In genomic region chr14:64970776-64971451, GRCh38 we compare ENCODE assay signal across 8 cellular contexts. TPM values are rescaled to one million over a fixed set of nuclear protein-coding genes. Genes with fewer than 3 reads are reported as not detected.
DNase-seq lines count a peak whose midpoint lies in the region; ATAC-seq, FAIRE-seq and TF ChIP-seq lines count a peak whose summit lies in the region.

No MANE protein-coding gene starts in this region.

- no peaks in the 10 kb centered on the region for H3K36me3 ChIP-seq in mammary epithelial cell (ENCODE audit: insufficient read depth, low read length)
- no peaks in the 10 kb centered on the region for H3K36me3 ChIP-seq in mucosa of rectum (ENCODE audit: control insufficient read depth in 2 of 2, insufficient read depth in 2 of 2, low read length in 2 of 2)

- no TSS peak for BruUV-seq in mammary epithelial cell (replicated peaks; lab: Mats Ljungman, UMichigan)

- WGBS in A549 (ENCODE audit: missing lambda C conversion rate) = 72% methylated on average over 6 of the region's 6 CpGs
- 68% methylated on average over 5 of the region's 6 CpGs for WGBS in mammary epithelial cell (ENCODE audit: low coverage, missing lambda C conversion rate)

- no peak for FAIRE-seq in A549 (lab: Jason Lieb, UNC)

- ATAC-seq in A549 (peak; percentile 37 to 45; a peak in 3 of 6 replicates), GM18907 (IDR thresholded peaks at IDR 0.05; ENCODE audit: unreplicated experiment) (no peak)

- peak overlapping the region; percentile 79 to 94; a peak in 5 of 6 replicates for H3K27ac ChIP-seq in A549
- no peak overlapping the region for H3K27ac ChIP-seq in mammary epithelial cell (ENCODE audit: insufficient read depth, low read depth, low read length)
- H3K27ac ChIP-seq in mucosa of rectum (ENCODE audit: low read depth in 2 of 2, low read length in 2 of 2) = peak overlapping the region; percentile 52 to 61

- in situ Hi-C loops in mammary epithelial cell (cut with MboI; ENCODE audit: low sequenced_read_pairs in 2 of 2) = no loop called here

- peaks cover 22% of the 10 kb centered on the region; the same call in 2 of the 3 replicates for H3K4me1 ChIP-seq in A549
- peaks cover 6% of the 10 kb centered on the region for H3K4me1 ChIP-seq in mammary epithelial cell (ENCODE audit: insufficient read depth, low read length)
- peaks cover 17% of the 10 kb centered on the region in 2 donors for H3K4me1 ChIP-seq in mucosa of rectum (ENCODE audit: control insufficient read depth in 2 of 2, insufficient read depth in 2 of 2, low read length in 2 of 2)

- H3K4me3 ChIP-seq in A549 (peak overlapping the region; percentile 61), HFF-Myc (replicated peaks; ENCODE audit: low read depth, low read length) (peak overlapping the region; percentile 44; the same call in 1 of the 2 replicates), mammary epithelial cell (replicated peaks in 1 of 3; ENCODE audit: insufficient read depth in 1 of 3, low read depth in 2 of 3, low read length in 3 of 3) (peak overlapping the region in 1 of 3 experiments; percentile 15), mucosa of rectum (ENCODE audit: low read length in 2 of 2) (peak overlapping the region; percentile 71 to 74)

- peak overlapping the region; percentile 94 for H3K4me2 ChIP-seq in A549
- peak overlapping the region; percentile 94 for H3K4me2 ChIP-seq in mammary epithelial cell (ENCODE audit: insufficient read depth, low read depth, low read length)

- POLR2A ChIA-PET in A549 (lab: Yijun Ruan, JAX) = interaction anchor here (0.6 to 1.1 kb wide), 2 partner anchors 16 to 185 kb away, joined by 3 to 4 read pairs; partner anchors contain the start of gene FNTB

- H3K27me3 ChIP-seq in mammary epithelial cell (ENCODE audit: insufficient read depth, low read length) = no peaks in the 10 kb centered on the region
- peaks cover 0 to 3% of the 10 kb centered on the region in 2 donors for H3K27me3 ChIP-seq in mucosa of rectum (ENCODE audit: control insufficient read depth in 2 of 2, insufficient read depth in 2 of 2, low read length in 2 of 2)

- intact Hi-C loops in mammary epithelial cell (cut with micrococcal nuclease) = no loop called here

- CTCF ChIA-PET in A549 (lab: Yijun Ruan, JAX) = interaction anchor here (1.0 to 2.0 kb wide), 4 partner anchors 8 to 147 kb away, joined by 3 to 11 read pairs (median 4); no protein-coding TSS in a partner anchor
- CTCF ChIA-PET in mammary epithelial cell (lab: Charles Lee; ENCODE audit: low non-redundant PET) = no interaction called here

- no peak for TF ChIP-seq RAD21 in A549 (conservative IDR thresholded peaks at IDR 0.05 in 1 of 2, IDR thresholded peaks at IDR 0.05 in 1 of 2)

- peak; percentile 23 to 46 for DNase-seq in A549 (ENCODE audit: low read depth in 1 of 2, low spot score in 1 of 2)
- DNase-seq in HFF-Myc (ENCODE audit: extremely low read depth, low read depth) = no peak
- DNase-seq in mammary epithelial cell = no peak
- no peak for DNase-seq in HuH-7.5 (ENCODE audit: low spot score)
- DNase-seq in NCI-H1048 (lab: John Stamatoyannopoulos, UW) = no peak
- DNase-seq in hypothalamus (lab: John Stamatoyannopoulos, UW) = no peak

- no peak for TF ChIP-seq EP300 in A549 (IDR thresholded peaks at IDR 0.05)

- TF ChIP-seq CTCF in A549 (IDR thresholded peaks at IDR 0.05) (no peak), HFF-Myc (IDR thresholded peaks at IDR 0.05; ENCODE audit: low read depth, low read length, missing control alignments) (no peak), mammary epithelial cell (conservative IDR thresholded peaks at IDR 0.05 in 1 of 2, IDR thresholded peaks at IDR 0.05 in 1 of 2; ENCODE audit: extremely low read depth in 1 of 2, insufficient read depth in 1 of 2, low read depth in 1 of 2, low read length in 2 of 2) (no peak)

- no peak overlapping the region for H3K9ac ChIP-seq in mammary epithelial cell (ENCODE audit: insufficient read depth, low read length)
- peak overlapping the region; percentile 8 to 67 for H3K9ac ChIP-seq in mucosa of rectum (ENCODE audit: low read depth in 1 of 2, low read length in 2 of 2)

- H3K79me2 ChIP-seq in mammary epithelial cell (ENCODE audit: insufficient read depth, low read length) = no peaks in the 10 kb centered on the region

- H4K20me1 ChIP-seq in mammary epithelial cell (ENCODE audit: insufficient read depth, low read length) = no peaks in the 10 kb centered on the region

- dilution Hi-C loops in mammary epithelial cell (cut with HindIII; ENCODE audit: low sequenced_read_pairs) = no loop called here

- peak overlapping the region; percentile 81 for H2AFZ ChIP-seq in mammary epithelial cell (ENCODE audit: low read depth, low read length)

- no peak for TF ChIP-seq POLR2A in A549 (IDR thresholded peaks at IDR 0.05; ENCODE audit: low read length)

- H3K9me3 ChIP-seq in A549 (no peaks in the 10 kb centered on the region), mammary epithelial cell (replicated peaks; ENCODE audit: insufficient read depth, low read length) (no peaks in the 10 kb centered on the region), mucosa of rectum (ENCODE audit: control insufficient read depth in 2 of 2, low read length in 2 of 2) (no peaks in the 10 kb centered on the region)

TF ChIP-seq in A549, 52 proteins besides CTCF, POLR2A, EP300 and RAD21 (continues in another document):
- TF ChIP-seq CEBPB (IDR thresholded peaks at IDR 0.05) (no peak), RARB (CRISPR knock-in tag; IDR thresholded peaks at IDR 0.05) (no peak), MAX (IDR thresholded peaks at IDR 0.05) (no peak), ZFP36 (IDR thresholded peaks at IDR 0.05; ENCODE audit: borderline replicate concordance, partially characterized antibody) (no peak), BCL3 (IDR thresholded peaks at IDR 0.05) (no peak), NR3C1 (IDR thresholded peaks at IDR 0.05) (no peak), MAZ (IDR thresholded peaks at IDR 0.05; ENCODE audit: borderline replicate concordance, low read depth, low read length) (no peak), FOSL2 (IDR thresholded peaks at IDR 0.05) (no peak), FOSL2 (CRISPR knock-in tag; IDR thresholded peaks at IDR 0.05) (no peak), CHD4 (IDR thresholded peaks at IDR 0.05; ENCODE audit: borderline replicate concordance) (no peak), RNF2 (IDR thresholded peaks at IDR 0.05; ENCODE audit: borderline replicate concordance, low read depth) (no peak), KDM1A (IDR thresholded peaks at IDR 0.05; ENCODE audit: low read depth) (no peak), USF2 (IDR thresholded peaks at IDR 0.05) (no peak)

RNA-seq across cellular contexts. Expression of gene RAB15, which starts 1.2 kb away (rescaled TPM):
- polyA plus RNA-seq in A549 (2011; rRNA removed) (32.2 and 33.1 TPM in 2 replicates), A549 (2017; fragmentation: RNase III; extraction: RNeasy Plus Mini Kit Qiagen cat#74134 plus additional on column Dnase treatment) (27.1 to 35.1 TPM (median 31.6 TPM) in 3 replicates), mammary epithelial cell (3.4 TPM)
- 17.8 and 22.4 TPM in 2 replicates for polyA plus RNA-seq in A549 (2012; cell fraction: cytosol; rRNA removed)
- 37.9 and 39.8 TPM in 2 replicates for polyA plus RNA-seq in A549 (2012; cell fraction: nucleus; rRNA removed)
- 22.3 and 25.9 TPM in 2 replicates for polyA minus RNA-seq in A549 (2011; rRNA and poly(A)+ RNA removed)
- 1 to 10 TPM; 5.8 to 6.2 TPM for total RNA-seq in mammary epithelial cell
- polyA minus RNA-seq in mammary epithelial cell = 2.1 TPM

RNA-seq across cellular contexts. Expression of gene FNTB, which starts 15.8 kb away (rescaled TPM):
- polyA plus RNA-seq in A549 (2011; rRNA removed) (28.5 and 35.8 TPM in 2 replicates), A549 (2017; fragmentation: RNase III; extraction: RNeasy Plus Mini Kit Qiagen cat#74134 plus additional on column Dnase treatment) (31.2 to 41.9 TPM (median 37.3 TPM) in 3 replicates), mammary epithelial cell (17.0 TPM)
- polyA plus RNA-seq in A549 (2012; cell fraction: cytosol; rRNA removed) = 25.8 and 32.5 TPM in 2 replicates
- polyA plus RNA-seq in A549 (2012; cell fraction: nucleus; rRNA removed) = 45.2 TPM in 2 replicates
- polyA minus RNA-seq in A549 (2011; rRNA and poly(A)+ RNA removed) = 67.5 and 73.5 TPM in 2 replicates
- total RNA-seq in mammary epithelial cell = 10 to 100 TPM; 11.7 to 12.5 TPM
- polyA minus RNA-seq in mammary epithelial cell = 56.4 TPM

RNA-seq across cellular contexts. Expression of gene GPX2, which starts 28.4 kb away (rescaled TPM):
- 876 and 1,354 TPM in 2 replicates for polyA plus RNA-seq in A549 (2011; rRNA removed)
- 542 and 601 TPM in 2 replicates for polyA plus RNA-seq in A549 (2012; cell fraction: cytosol; rRNA removed)
- polyA plus RNA-seq in A549 (2012; cell fraction: nucleus; rRNA removed) = 223 and 234 TPM in 2 replicates
- polyA plus RNA-seq in A549 (2017; fragmentation: RNase III; extraction: RNeasy Plus Mini Kit Qiagen cat#74134 plus additional on column Dnase treatment) = 302 to 394 TPM (median 382 TPM) in 3 replicates
- polyA minus RNA-seq in A549 (2011; rRNA and poly(A)+ RNA removed) = 405 and 632 TPM in 2 replicates
- 10 to 100 TPM; 10.3 to 22.0 TPM for total RNA-seq in mammary epithelial cell
- 19.8 TPM for polyA plus RNA-seq in mammary epithelial cell
- polyA minus RNA-seq in mammary epithelial cell = 4.7 TPM

RNA-seq across cellular contexts. Expression of gene CHURC1, which starts 56.7 kb away (rescaled TPM):
- 115 and 153 TPM in 2 replicates for polyA plus RNA-seq in A549 (2011; rRNA removed)
- polyA plus RNA-seq in A549 (2012; cell fraction: cytosol; rRNA removed) = 55.8 and 84.0 TPM in 2 replicates
- polyA plus RNA-seq in A549 (2012; cell fraction: nucleus; rRNA removed) = 20.0 and 40.9 TPM in 2 replicates
- 150 to 151 TPM (median 151 TPM) in 3 replicates for polyA plus RNA-seq in A549 (2017; fragmentation: RNase III; extraction: RNeasy Plus Mini Kit Qiagen cat#74134 plus additional on column Dnase treatment)
- polyA minus RNA-seq in A549 (2011; rRNA and poly(A)+ RNA removed) = 26.9 and 35.6 TPM in 2 replicates
- total RNA-seq in mammary epithelial cell = 10 to 100 TPM; 49.9 to 55.7 TPM
- polyA plus RNA-seq in mammary epithelial cell = 38.7 TPM
- polyA minus RNA-seq in mammary epithelial cell = 1.7 TPM

Comparison
In these comparisons a context has a peak if more than half of its experiments do, and no peak if none do; other contexts are left out.
1. DNase-seq: peak in A549 (2 of 2); none in HFF-Myc (single experiment), mammary epithelial cell (single experiment), HuH-7.5 (single experiment), NCI-H1048 (single experiment) and hypothalamus (0 of 51).
2. RNA of gene GPX2, which starts 28.4 kb away (polyA plus RNA-seq): 223 to 1,354 TPM in A549; 19.8 TPM in mammary epithelial cell (single experiment); every median in the first group is over 10 times any median in the second.